ENCODE assay signal across 9 cellular contexts in genomic region chr22:20922141-20922751, GRCh38. TPM values are rescaled to one million over a fixed set of nuclear protein-coding genes. Genes with fewer than 3 reads are reported as not detected.
DNase-seq lines count a peak whose midpoint lies in the region; ATAC-seq and TF ChIP-seq lines count a peak whose summit lies in the region.
"Had no signal": no experiment of that assay in that cellular context is flagged by ENCODE, and none has a peak within 500 bp of the region (broad histone marks: within the 10 kb centered on the region; RNA-seq: fewer than 3 reads in every experiment).

No MANE protein-coding gene starts in this region.

- H3K4me3 ChIP-seq in endodermal cell (ENCODE audit: low read length) = no peak overlapping the region

- WGBS in endodermal cell (ENCODE audit: insufficient coverage in 1 of 2, insufficient read length in 1 of 2), 2 experiments = 56 to 65% methylated on average over 3 of the region's 3 CpGs

- H3K36me3 ChIP-seq in endodermal cell (ENCODE audit: control insufficient read depth, insufficient read depth, low read length) = peaks cover 18% of the 10 kb centered on the region

- peaks cover 11% of the 10 kb centered on the region for H3K36me3 Mint-ChIP-seq in activated naive CD4-positive, alpha-beta T cell treated with anti-CD3 and anti-CD28 coated beads, Interleukin-2, amount 50 U/mL, for 24 hours
- H3K36me3 Mint-ChIP-seq in endodermal cell (ENCODE audit: low read depth) = peaks cover 24% of the 10 kb centered on the region
- H3K36me3 Mint-ChIP-seq in stimulated activated effector memory CD8-positive, alpha-beta T cell treated with anti-CD3 and anti-CD28 coated beads, Interleukin-12 subunit alpha, Interleukin-12 subunit beta, amount 100 ng/mL, for 72 hours = peaks cover 92% of the 10 kb centered on the region

- DNase-seq in activated naive CD4-positive, alpha-beta T cell treated with Interleukin-2 at 50 U/mL for 16 hours = no peak
- DNase-seq in RPMI7951 (ENCODE audit: low read depth) (peak; percentile 64), endodermal cell (no peak), hypothalamus (lab: John Stamatoyannopoulos, UW) (no peak), NCI-H510A (lab: John Stamatoyannopoulos, UW) (no peak)
- DNase-seq in stimulated activated effector memory CD8-positive, alpha-beta T cell treated with anti-CD3 and anti-CD28 coated beads, Interleukin-12 subunit alpha, Interleukin-12 subunit beta, amount 100 ng/mL, for 72 hours (ENCODE audit: low spot score in 2 of 2) = no peak
- DNase-seq: NCI-H1436 treated with DMSO at 0.1 percent for 48 hours had no signal

- no peaks in the 10 kb centered on the region for H3K27me3 ChIP-seq in endodermal cell (ENCODE audit: control insufficient read depth, insufficient read depth, low read length, poor library complexity, severe bottlenecking)

- H3K9me3 Mint-ChIP-seq in activated naive CD4-positive, alpha-beta T cell treated with anti-CD3 and anti-CD28 coated beads, Interleukin-2, amount 50 U/mL, for 24 hours = no peaks in the 10 kb centered on the region
- H3K9me3 Mint-ChIP-seq in endodermal cell = no peaks in the 10 kb centered on the region
- no peaks in the 10 kb centered on the region for H3K9me3 Mint-ChIP-seq in stimulated activated effector memory CD8-positive, alpha-beta T cell treated with anti-CD3 and anti-CD28 coated beads, Interleukin-12 subunit alpha, Interleukin-12 subunit beta, amount 100 ng/mL, for 72 hours

- no peak for TF ChIP-seq CTCF in endodermal cell (conservative IDR thresholded peaks at IDR 0.05)

- no peaks in the 10 kb centered on the region for H3K9me3 ChIP-seq in endodermal cell (ENCODE audit: control insufficient read depth, low read length)

- no peaks in the 10 kb centered on the region for H3K27me3 Mint-ChIP-seq in activated naive CD4-positive, alpha-beta T cell treated with anti-CD3 and anti-CD28 coated beads, Interleukin-2, amount 50 U/mL, for 24 hours
- no peaks in the 10 kb centered on the region for H3K27me3 Mint-ChIP-seq in endodermal cell (ENCODE audit: insufficient read depth)

- no peak overlapping the region for H3K9ac ChIP-seq in endodermal cell (ENCODE audit: extremely low read depth, low read length, poor library complexity, severe bottlenecking)

- no peak for ATAC-seq in stimulated activated effector memory CD8-positive, alpha-beta T cell treated with anti-CD3 and anti-CD28 coated beads, Interleukin-12 subunit alpha, Interleukin-12 subunit beta, amount 100 ng/mL, for 72 hours
- no peak for ATAC-seq in GM18858 (IDR thresholded peaks at IDR 0.05; ENCODE audit: unreplicated experiment)

- no peak overlapping the region for H3K27ac ChIP-seq in endodermal cell (ENCODE audit: low read depth, low read length)

- H3K4me1 Mint-ChIP-seq in activated naive CD4-positive, alpha-beta T cell treated with anti-CD3 and anti-CD28 coated beads, Interleukin-2, amount 50 U/mL, for 24 hours = peaks cover 61% of the 10 kb centered on the region
- H3K4me1 Mint-ChIP-seq in endodermal cell = peaks cover 37% of the 10 kb centered on the region
- peaks cover 56% of the 10 kb centered on the region for H3K4me1 Mint-ChIP-seq in stimulated activated effector memory CD8-positive, alpha-beta T cell treated with anti-CD3 and anti-CD28 coated beads, Interleukin-12 subunit alpha, Interleukin-12 subunit beta, amount 100 ng/mL, for 72 hours

- peak overlapping the region; percentile 79 for H3K27ac Mint-ChIP-seq in activated naive CD4-positive, alpha-beta T cell treated with anti-CD3 and anti-CD28 coated beads, Interleukin-2, amount 50 U/mL, for 24 hours
- H3K27ac Mint-ChIP-seq in endodermal cell = no peak overlapping the region
- peak overlapping the region; percentile 8 for H3K27ac Mint-ChIP-seq in stimulated activated effector memory CD8-positive, alpha-beta T cell treated with anti-CD3 and anti-CD28 coated beads, Interleukin-12 subunit alpha, Interleukin-12 subunit beta, amount 100 ng/mL, for 72 hours

- H3K4me3 Mint-ChIP-seq in activated naive CD4-positive, alpha-beta T cell treated with anti-CD3 and anti-CD28 coated beads, Interleukin-2, amount 50 U/mL, for 24 hours = peak overlapping the region; percentile 69
- H3K4me3 Mint-ChIP-seq in endodermal cell = peak overlapping the region; percentile 33
- H3K4me3 Mint-ChIP-seq in stimulated activated effector memory CD8-positive, alpha-beta T cell treated with anti-CD3 and anti-CD28 coated beads, Interleukin-12 subunit alpha, Interleukin-12 subunit beta, amount 100 ng/mL, for 72 hours = peak overlapping the region; percentile 69

- no peaks in the 10 kb centered on the region for H3K4me1 ChIP-seq in endodermal cell (ENCODE audit: control insufficient read depth, insufficient read depth, low read length)

RNA-seq across cellular contexts. Expression of gene CRKL, which starts 5.0 kb away (rescaled TPM):
- total RNA-seq in RPMI7951 (2014; rRNA removed; shearing (Covaris generic)) = 26.8 and 27.8 TPM in 2 replicates
- total RNA-seq in endodermal cell = 100 to 1,000 TPM in 1 of 2 donors, 10 to 100 TPM in 1; 89.5 to 104 TPM
- 50.0 TPM for polyA plus RNA-seq in endodermal cell (2013, experiment 1 of 2)
- polyA plus RNA-seq in endodermal cell (2013, experiment 2 of 2) = 52.3 TPM

RNA-seq across cellular contexts. Expression of gene AIFM3, which starts 44.8 kb away (rescaled TPM):
- 0.39 TPM in 1 of 2 replicates, not detected in the other for total RNA-seq in RPMI7951 (2014; rRNA removed; shearing (Covaris generic))
- 1 to 10 TPM; 1.8 to 2.7 TPM for total RNA-seq in endodermal cell
- 0.43 TPM for polyA plus RNA-seq in endodermal cell (2013, experiment 1 of 2)
- 0.70 TPM for polyA plus RNA-seq in endodermal cell (2013, experiment 2 of 2)

RNA-seq across cellular contexts. Expression of gene LZTR1, which starts 59.9 kb away (rescaled TPM):
- 13.5 and 16.6 TPM in 2 replicates for total RNA-seq in RPMI7951 (2014; rRNA removed; shearing (Covaris generic))
- 10 to 100 TPM; 56.5 to 73.2 TPM for total RNA-seq in endodermal cell
- 38.3 TPM for polyA plus RNA-seq in endodermal cell (2013, experiment 1 of 2)
- 33.0 TPM for polyA plus RNA-seq in endodermal cell (2013, experiment 2 of 2)
